ENCODE assay signal across 2 cellular contexts in the genomic region with DNA sequence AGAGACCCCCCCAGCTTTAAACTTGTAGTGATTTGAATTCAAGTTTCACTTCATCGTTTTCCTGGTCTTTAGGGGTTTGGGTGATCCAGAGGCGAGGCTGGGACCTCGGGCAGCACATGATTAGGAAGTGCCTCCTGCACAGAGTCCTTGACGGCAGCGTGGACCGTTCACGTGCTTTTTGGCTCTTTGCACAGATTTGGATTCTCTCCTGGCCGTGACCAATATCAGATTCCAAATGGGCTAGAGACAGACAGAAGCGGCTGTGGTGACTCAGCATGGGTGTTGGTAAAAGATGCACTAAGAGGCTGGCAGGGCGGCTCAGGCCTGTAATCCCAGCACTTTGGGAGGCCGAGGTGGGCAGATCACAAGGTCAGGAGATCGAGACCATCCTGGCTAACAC.
TF ChIP-seq lines count a peak whose summit lies in the region.

No MANE protein-coding gene starts in this region.

TF ChIP-seq in SK-N-SH treated with all-trans-retinoic acid at 6 μM for 48 hours, 23 proteins besides CTCF, POLR2A, EP300 and RAD21 (continued from another document):
- TF ChIP-seq PPARA (CRISPR knock-in tag; IDR thresholded peaks at IDR 0.05; ENCODE audit: borderline replicate concordance) (no peak), TSHZ2 (CRISPR knock-in tag; IDR thresholded peaks at IDR 0.05) (no peak), ZNF70 (CRISPR knock-in tag; IDR thresholded peaks at IDR 0.05) (no peak)

TF ChIP-seq in SK-N-SH, 30 proteins besides CTCF, POLR2A, EP300 and RAD21 (continued from another document):
- TF ChIP-seq ZBTB33 (IDR thresholded peaks at IDR 0.05; ENCODE audit: borderline replicate concordance, low read depth) (no peak), REST (IDR thresholded peaks at IDR 0.05; ENCODE audit: low read depth, low read length) (no peak), USF1 (IDR thresholded peaks at IDR 0.05; ENCODE audit: borderline replicate concordance, low read depth) (no peak), SIN3A (IDR thresholded peaks at IDR 0.05; ENCODE audit: borderline replicate concordance, low read depth, low read length) (no peak), GABPA (IDR thresholded peaks at IDR 0.05; ENCODE audit: low read depth) (no peak), TEAD4 (IDR thresholded peaks at IDR 0.05; ENCODE audit: borderline replicate concordance, insufficient read depth) (no peak)
TF ChIP-seq in SK-N-SH: peak in this region for 0.
